ENCODE assay signal across 1 cellular context in genomic region chr2:216710531-216711282, GRCh38.
TF ChIP-seq lines count a peak whose summit lies in the region.

No MANE protein-coding gene starts in this region.

TF ChIP-seq in WTC11, 78 proteins besides CTCF, POLR2A, EP300 and RAD21 (continued from another document):
- TF ChIP-seq, protein P1, sequence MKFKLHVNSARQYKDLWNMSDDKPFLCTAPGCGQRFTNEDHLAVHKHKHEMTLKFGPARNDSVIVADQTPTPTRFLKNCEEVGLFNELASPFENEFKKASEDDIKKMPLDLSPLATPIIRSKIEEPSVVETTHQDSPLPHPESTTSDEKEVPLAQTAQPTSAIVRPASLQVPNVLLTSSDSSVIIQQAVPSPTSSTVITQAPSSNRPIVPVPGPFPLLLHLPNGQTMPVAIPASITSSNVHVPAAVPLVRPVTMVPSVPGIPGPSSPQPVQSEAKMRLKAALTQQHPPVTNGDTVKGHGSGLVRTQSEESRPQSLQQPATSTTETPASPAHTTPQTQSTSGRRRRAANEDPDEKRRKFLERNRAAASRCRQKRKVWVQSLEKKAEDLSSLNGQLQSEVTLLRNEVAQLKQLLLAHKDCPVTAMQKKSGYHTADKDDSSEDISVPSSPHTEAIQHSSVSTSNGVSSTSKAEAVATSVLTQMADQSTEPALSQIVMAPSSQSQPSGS (CRISPR knock-in tag; IDR thresholded peaks at IDR 0.05; ENCODE audit: borderline replicate concordance, low read depth): no peak
TF ChIP-seq in WTC11: peak in this region for 0.
